ENCODE assay signal across 12 cellular contexts in genomic region chr16:69522732-69523404, GRCh38. TPM values are rescaled to one million over a fixed set of nuclear protein-coding genes. Genes with fewer than 3 reads are reported as not detected.
DNase-seq lines count a peak whose midpoint lies in the region; ATAC-seq and TF ChIP-seq lines count a peak whose summit lies in the region.
"Had no signal": no experiment of that assay in that cellular context is flagged by ENCODE, and none has a peak within 500 bp of the region (broad histone marks: within the 10 kb centered on the region; RNA-seq: fewer than 3 reads in every experiment).

No MANE protein-coding gene starts in this region.

- BruUV-seq in A673 (replicated peaks; lab: Mats Ljungman, UMichigan): no TSS peak

- H3K36me3 ChIP-seq in A673 (ENCODE audit: insufficient read depth, low read length, poor library complexity, severe bottlenecking): no peaks in the 10 kb centered on the region
- H3K36me3 ChIP-seq: breast epithelium, suprapubic skin had no signal

- no peaks in the 10 kb centered on the region for H3K9me3 ChIP-seq in A673 (ENCODE audit: low read depth, low read length, poor library complexity, severe bottlenecking)
- H3K9me3 ChIP-seq: breast epithelium, suprapubic skin had no signal

- H3K4me3 ChIP-seq in A673 (ENCODE audit: low read depth, low read length, poor library complexity, severe bottlenecking): no peak overlapping the region
- H3K4me3 ChIP-seq: breast epithelium, suprapubic skin had no signal

- no peaks in the 10 kb centered on the region for H3K4me1 ChIP-seq in A673 (ENCODE audit: insufficient read depth, low read length, poor library complexity, severe bottlenecking)
- H3K4me1 ChIP-seq: breast epithelium had no signal

- DNase-seq in A673 (ENCODE audit: low spot score) (peak; percentile 58), G401 (ENCODE audit: low spot score) (peak; percentile 41), NCI-H2171 treated with DMSO at 0.1 percent for 48 hours (lab: John Stamatoyannopoulos, UW) (peak; percentile 84), erythroblast (lab: John Stamatoyannopoulos, UW) (peak; percentile 21), glomerular visceral epithelial cell (ENCODE audit: extremely low spot score) (no peak), EL (no peak), HCEC 1CT (no peak)
- DNase-seq: activated T-cell treated with anti-CD3 and anti-CD28 coated beads for 4 hours, COR-L47 had no signal

- no peaks in the 10 kb centered on the region for H3K27me3 ChIP-seq in A673 (replicated peaks; ENCODE audit: insufficient read depth, low read depth, low read length, poor library complexity)
- H3K27me3 ChIP-seq: breast epithelium, suprapubic skin had no signal

- POLR2A ChIA-PET in A673 (lab: Charles Lee; ENCODE audit: low non-redundant PET): no interaction called here

- TF ChIP-seq CTCF in A673 (conservative IDR thresholded peaks at IDR 0.05; ENCODE audit: low read depth, low read length): no peak

- no peak for ATAC-seq in HG02763 (IDR thresholded peaks at IDR 0.05; ENCODE audit: unreplicated experiment)

- CTCF ChIA-PET in A673 (lab: Charles Lee): no interaction called here

- no peak for TF ChIP-seq POLR2A in erythroblast (IDR thresholded peaks at IDR 0.05; ENCODE audit: low read length)

- in situ Hi-C loops in G401 (cut with HindIII; ENCODE audit: low sequenced_read_pairs): no loop called here

- intact Hi-C loops in A673 (cut with micrococcal nuclease; ENCODE audit: unreplicated experiment): no loop called here

- no peak overlapping the region for H3K27ac ChIP-seq in A673 (ENCODE audit: low read depth, low read length, poor library complexity, severe bottlenecking)
- H3K27ac ChIP-seq: breast epithelium, suprapubic skin had no signal

RNA-seq across cellular contexts. Expression of gene NFAT5, which starts 42.9 kb away (rescaled TPM):
- 32.0 and 34.8 TPM in 2 replicates for total RNA-seq in A673 (2021)
- total RNA-seq in G401 (2014; rRNA removed; shearing (Covaris generic)): 19.3 and 23.4 TPM in 2 replicates

Comparison
In these comparisons a context has a peak if more than half of its experiments do, and no peak if none do; other contexts are left out.
1. DNase-seq: peak in A673 (single experiment), G401 (single experiment), NCI-H2171 treated with DMSO at 0.1 percent for 48 hours (single experiment) and erythroblast (2 of 2); none in glomerular visceral epithelial cell (single experiment), EL (single experiment) and HCEC 1CT (single experiment).